In genomic region chr6:30819287-30819917, GRCh38 we compare ENCODE assay signal across 9 cellular contexts.
DNase-seq lines count a peak whose midpoint lies in the region; ATAC-seq and TF ChIP-seq lines count a peak whose summit lies in the region.
"Had no signal": no experiment of that assay in that cellular context is flagged by ENCODE, and none has a peak within 500 bp of the region (broad histone marks: within the 10 kb centered on the region; RNA-seq: fewer than 3 reads in every experiment).

No MANE protein-coding gene starts in this region.

- no peak overlapping the region for H3K4me3 Mint-ChIP-seq in MCF 10A (ENCODE audit: unreplicated experiment)
- H3K4me3 Mint-ChIP-seq in activated T-cell treated with anti-CD3 and anti-CD28 coated beads, Interleukin-2, amount 50 U/mL, for 72 hours = peak overlapping the region; percentile 59 to 87
- peak overlapping the region; percentile 66 for H3K4me3 Mint-ChIP-seq in stimulated activated naive CD8-positive, alpha-beta T cell treated with anti-CD3 and anti-CD28 coated beads, Interleukin-15, amount 100 ng/mL, for 72 hours

- H3K9ac ChIP-seq in mucosa of rectum (ENCODE audit: low read depth in 1 of 2, low read length in 2 of 2) = no peak overlapping the region

- ATAC-seq in activated T-cell treated with anti-CD3 and anti-CD28 coated beads, Interleukin-2, amount 50 U/mL, for 72 hours (replicated peaks in 1 of 2) = peak; percentile 72 to 80
- ATAC-seq in stimulated activated naive CD8-positive, alpha-beta T cell treated with anti-CD3 and anti-CD28 coated beads, Interleukin-15, amount 100 ng/mL, for 72 hours = peak; percentile 79

- H3K27ac Mint-ChIP-seq in MCF 10A (ENCODE audit: low read depth, unreplicated experiment) = peak overlapping the region; percentile 92
- H3K27ac Mint-ChIP-seq in activated T-cell treated with anti-CD3 and anti-CD28 coated beads, Interleukin-2, amount 50 U/mL, for 72 hours = peak overlapping the region; percentile 98
- peak overlapping the region; percentile 7 to 92 for H3K27ac Mint-ChIP-seq in stimulated activated naive CD8-positive, alpha-beta T cell treated with anti-CD3 and anti-CD28 coated beads, Interleukin-15, amount 100 ng/mL, for 72 hours

- H3K36me3 Mint-ChIP-seq in MCF 10A (ENCODE audit: insufficient read depth, unreplicated experiment) = no peaks in the 10 kb centered on the region
- H3K36me3 Mint-ChIP-seq in activated T-cell treated with anti-CD3 and anti-CD28 coated beads, Interleukin-2, amount 50 U/mL, for 72 hours (ENCODE audit: insufficient read depth in 2 of 2) = peaks cover 11 to 13% of the 10 kb centered on the region in 2 donors

- in situ Hi-C loops in ACHN (cut with HindIII; ENCODE audit: low pct_ligation_motif_present, low pct_unique_long_range_greater_than_20kb, low sequenced_read_pairs) = no loop called here

- POLR2A ChIA-PET in MCF 10A (lab: Yijun Ruan, JAX) = interaction anchor here (0.6 to 5.8 kb wide), 25 partner anchors 8 to 206 kb away, joined by 3 to 159 read pairs (median 5); partner anchors contain the start of genes DDR1, FLOT1, GTF2H4 and IER3

- peaks cover 48% of the 10 kb centered on the region for H3K4me1 Mint-ChIP-seq in MCF 10A (ENCODE audit: insufficient read depth, unreplicated experiment)
- peaks cover 83% of the 10 kb centered on the region for H3K4me1 Mint-ChIP-seq in activated T-cell treated with anti-CD3 and anti-CD28 coated beads, Interleukin-2, amount 50 U/mL, for 72 hours (ENCODE audit: low read depth)
- H3K4me1 Mint-ChIP-seq in stimulated activated naive CD8-positive, alpha-beta T cell treated with anti-CD3 and anti-CD28 coated beads, Interleukin-15, amount 100 ng/mL, for 72 hours = peaks cover 85% of the 10 kb centered on the region

- no peak for TF ChIP-seq CTCF in MCF 10A (IDR thresholded peaks at IDR 0.05; ENCODE audit: unreplicated experiment)
- TF ChIP-seq CTCF in breast epithelium (IDR thresholded peaks at IDR 0.05) = no peak

- DNase-seq in MCF 10A (ENCODE audit: unreplicated experiment) = peak; percentile 78
- DNase-seq in breast epithelium (ENCODE audit: low spot score in 2 of 2) = no peak
- DNase-seq in activated T-cell treated with anti-CD3 and anti-CD28 coated beads, Interleukin-2, amount 50 U/mL, for 72 hours = peak; percentile 73 to 79
- peak in 1 of 2 donors; percentile 62 for DNase-seq in stimulated activated naive CD8-positive, alpha-beta T cell treated with anti-CD3 and anti-CD28 coated beads, Interleukin-15, amount 100 ng/mL, for 72 hours
- no peak for DNase-seq in NCI-H1048 (lab: John Stamatoyannopoulos, UW)
- DNase-seq in ACHN = no peak
- no peak for DNase-seq in GM19238 (ENCODE audit: insufficient read length, low spot score)

- H3K4me3 ChIP-seq in breast epithelium (no peak overlapping the region), mucosa of rectum (ENCODE audit: low read length in 2 of 2) (no peak overlapping the region)
- H3K4me3 ChIP-seq: thoracic aorta had no signal

- H3K27ac ChIP-seq in breast epithelium (peak overlapping the region in 1 of 2 donors; percentile 63), mucosa of rectum (ENCODE audit: low read depth in 2 of 2, low read length in 2 of 2) (peak overlapping the region; percentile 68 to 78)

- no peaks in the 10 kb centered on the region for H3K9me3 Mint-ChIP-seq in MCF 10A (ENCODE audit: unreplicated experiment)
- H3K9me3 Mint-ChIP-seq in activated T-cell treated with anti-CD3 and anti-CD28 coated beads, Interleukin-2, amount 50 U/mL, for 72 hours = peaks cover 3% of the 10 kb centered on the region in 2 donors
- peaks cover 6 to 12% of the 10 kb centered on the region in 2 donors for H3K9me3 Mint-ChIP-seq in stimulated activated naive CD8-positive, alpha-beta T cell treated with anti-CD3 and anti-CD28 coated beads, Interleukin-15, amount 100 ng/mL, for 72 hours

- H3K9me3 ChIP-seq in breast epithelium (no peaks in the 10 kb centered on the region), mucosa of rectum (ENCODE audit: control insufficient read depth in 2 of 2, low read length in 2 of 2) (no peaks in the 10 kb centered on the region)
- H3K9me3 ChIP-seq: thoracic aorta had no signal

- no peaks in the 10 kb centered on the region for H3K27me3 ChIP-seq in breast epithelium
- H3K27me3 ChIP-seq in mucosa of rectum (ENCODE audit: control insufficient read depth in 2 of 2, insufficient read depth in 2 of 2, low read length in 2 of 2) = no peaks in the 10 kb centered on the region

- intact Hi-C loops in MCF 10A (cut with micrococcal nuclease) = no loop called here
- intact Hi-C loops in breast epithelium (cut with DNase I; ENCODE audit: low total_unique reads) = loop anchor here (10.0 kb wide), 1 partner anchor 55 kb away; no protein-coding TSS in a partner anchor

- CTCF ChIA-PET in MCF 10A (lab: Yijun Ruan, JAX) = interaction anchor here (0.6 to 5.6 kb wide), 25 partner anchors 7 to 268 kb away, joined by 3 to 79 read pairs (median 8); partner anchors contain the start of genes DDR1, DHX16, IER3 and VARS2

- BruUV-seq in MCF 10A (replicated peaks; lab: Mats Ljungman, UMichigan) = no TSS peak

- H3K36me3 ChIP-seq in breast epithelium = no peaks in the 10 kb centered on the region
- H3K36me3 ChIP-seq in mucosa of rectum (ENCODE audit: control insufficient read depth in 2 of 2, insufficient read depth in 2 of 2, low read length in 2 of 2) = no peaks in the 10 kb centered on the region
- H3K36me3 ChIP-seq: thoracic aorta had no signal

- no peak for TF ChIP-seq POLR2A in breast epithelium (IDR thresholded peaks at IDR 0.05)

- no peaks in the 10 kb centered on the region for H3K4me1 ChIP-seq in breast epithelium
- H3K4me1 ChIP-seq in mucosa of rectum (ENCODE audit: control insufficient read depth in 2 of 2, insufficient read depth in 2 of 2, low read length in 2 of 2) = peaks cover 23 to 30% of the 10 kb centered on the region in 2 donors

- H3K27me3 Mint-ChIP-seq in MCF 10A (ENCODE audit: insufficient read depth, unreplicated experiment) = no peaks in the 10 kb centered on the region
- no peaks in the 10 kb centered on the region for H3K27me3 Mint-ChIP-seq in activated T-cell treated with anti-CD3 and anti-CD28 coated beads, Interleukin-2, amount 50 U/mL, for 72 hours (ENCODE audit: low read depth)
- no peaks in the 10 kb centered on the region for H3K27me3 Mint-ChIP-seq in stimulated activated naive CD8-positive, alpha-beta T cell treated with anti-CD3 and anti-CD28 coated beads, Interleukin-15, amount 100 ng/mL, for 72 hours

Comparison
In these comparisons a context has a peak if more than half of its experiments do, and no peak if none do; other contexts are left out.
1. DNase-seq: peak in MCF 10A (single experiment) and activated T-cell treated with anti-CD3 and anti-CD28 coated beads, Interleukin-2, amount 50 U/mL, for 72 hours (2 of 2); none in breast epithelium (0 of 2), NCI-H1048 (single experiment), ACHN (single experiment) and GM19238 (single experiment).
2. Peak in every context shown above with its lines, with median percentiles within 50 percentile points of each other: H3K27ac Mint-ChIP-seq.